ENCODE assay signal across 38 cellular contexts in genomic region chr21:44589094-44589493, GRCh38. TPM values are rescaled to one million over a fixed set of nuclear protein-coding genes. Genes with fewer than 3 reads are reported as not detected.
"Had no signal": no experiment of that assay in that cellular context is flagged by ENCODE, and none has a peak within 500 bp of the region (broad histone marks: within the 10 kb centered on the region; RNA-seq: fewer than 3 reads in every experiment).

No MANE protein-coding gene starts in this region.

- H3K36me3 ChIP-seq: adrenal gland, brain microvascular endothelial cell, breast epithelium had no signal

- FAIRE-seq: astrocyte, TTC549 had no signal

- H3K4me1 Mint-ChIP-seq: activated B cell treated with CpG ODN at 0.5 μM for 24 hours; activated CD4-positive, alpha-beta T cell treated with anti-CD3 and anti-CD28 coated beads, Interleukin-2, amount 10 ng/mL, durations not matched to agents 24 days and 14 days; activated naive CD8-positive, alpha-beta T cell treated with anti-CD3 and anti-CD28 coated beads for 36 hours; activated T-helper 17 cell treated with anti-CD3 and anti-CD28 coated beads, Interleukin-2, amount 50 U/mL, for 72 hours had no signal

- H3K27ac ChIP-seq: adrenal gland, body of pancreas, brain microvascular endothelial cell, breast epithelium, VCaP had no signal

- H3K4me3 Mint-ChIP-seq: activated B cell treated with CpG ODN at 0.5 μM for 24 hours; activated CD4-positive, alpha-beta memory T cell treated with anti-CD3 and anti-CD28 coated beads for 36 hours; activated CD4-positive, alpha-beta T cell treated with anti-CD3 and anti-CD28 coated beads, Interleukin-2, amount 10 ng/mL, durations not matched to agents 24 days and 14 days; activated CD8-positive, alpha-beta T cell treated with anti-CD3 and anti-CD28 coated beads for 36 hours; activated naive CD4-positive, alpha-beta T cell treated with anti-CD3 and anti-CD28 coated beads for 36 hours; activated naive CD8-positive, alpha-beta T cell treated with anti-CD3 and anti-CD28 coated beads for 36 hours; activated T-cell treated with anti-CD3 and anti-CD28 coated beads, Interleukin-2, amount 50 U/mL, for 4 hours; activated T-cell treated with anti-CD3 and anti-CD28 coated beads, Interleukin-2, amount 50 U/mL, for 72 hours; activated T-helper 1 cell treated with anti-CD3 and anti-CD28 coated beads, Interleukin-12 subunit alpha, Interleukin-12 subunit beta, Interleukin-2, Interleukin-4 antibody, amounts not matched to agents 30 ng/mL and 10 ng/mL and 1 ng/mL, durations not matched to agents 14 hours and 24 hours and 36 hours; activated T-helper 17 cell treated with anti-CD3 and anti-CD28 coated beads, Interleukin-2, amount 50 U/mL, for 72 hours; T-helper 1 cell treated with Interleukin-12 subunit alpha and Interleukin-12 subunit beta and Interleukin-4 antibody, amounts not matched to agents 30 μg/mL and 1 μg/mL, for 36 hours; T-helper 2 cell treated with Interferon-gamma antibody and Interleukin-4, amounts not matched to agents 5 μg/mL and 100 μg/mL, for 36 hours had no signal

- H3K9me3 ChIP-seq: adrenal gland, body of pancreas had no signal

- H3K27me3 ChIP-seq: body of pancreas had no signal

- ATAC-seq: activated CD8-positive, alpha-beta T cell treated with anti-CD3 and anti-CD28 coated beads for 36 hours; activated naive CD4-positive, alpha-beta T cell treated with anti-CD3 and anti-CD28 coated beads, Interleukin-2, amount 50 U/mL, for 72 hours; activated T-cell treated with anti-CD3 and anti-CD28 coated beads, Interleukin-2, amount 50 U/mL, for 4 hours; activated T-cell treated with anti-CD3 and anti-CD28 coated beads, Interleukin-2, amount 50 U/mL, for 72 hours; activated T-helper 17 cell treated with anti-CD3 and anti-CD28 coated beads, Interleukin-2, amount 50 U/mL, for 72 hours; body of pancreas had no signal

- H3K4me3 ChIP-seq: adrenal gland, body of pancreas, breast epithelium had no signal

- H3K36me3 Mint-ChIP-seq: activated CD4-positive, alpha-beta memory T cell treated with anti-CD3 and anti-CD28 coated beads for 36 hours; activated naive CD8-positive, alpha-beta T cell treated with anti-CD3 and anti-CD28 coated beads for 36 hours had no signal

- H3K27ac Mint-ChIP-seq: activated B cell treated with CpG ODN at 0.5 μM for 24 hours; activated CD4-positive, alpha-beta memory T cell treated with anti-CD3 and anti-CD28 coated beads for 36 hours; activated CD4-positive, alpha-beta T cell treated with anti-CD3 and anti-CD28 coated beads, Interleukin-2, amount 10 ng/mL, durations not matched to agents 24 days and 14 days; activated CD8-positive, alpha-beta T cell treated with anti-CD3 and anti-CD28 coated beads for 36 hours; activated naive CD4-positive, alpha-beta T cell treated with anti-CD3 and anti-CD28 coated beads for 36 hours; activated naive CD4-positive, alpha-beta T cell treated with anti-CD3 and anti-CD28 coated beads, Interleukin-2, amount 50 U/mL, for 72 hours; activated naive CD8-positive, alpha-beta T cell treated with anti-CD3 and anti-CD28 coated beads for 36 hours; activated T-cell treated with anti-CD3 and anti-CD28 coated beads, Interleukin-2, amount 50 U/mL, for 72 hours; activated T-helper 1 cell treated with anti-CD3 and anti-CD28 coated beads, Interleukin-12 subunit alpha, Interleukin-12 subunit beta, Interleukin-2, Interleukin-4 antibody, amounts not matched to agents 30 ng/mL and 10 ng/mL and 1 ng/mL, durations not matched to agents 14 hours and 24 hours and 36 hours; activated T-helper 17 cell treated with anti-CD3 and anti-CD28 coated beads, Interleukin-2, amount 50 U/mL, for 72 hours; T-helper 1 cell treated with Interleukin-12 subunit alpha and Interleukin-12 subunit beta and Interleukin-4 antibody, amounts not matched to agents 30 μg/mL and 1 μg/mL, for 36 hours; T-helper 2 cell treated with Interferon-gamma antibody and Interleukin-4, amounts not matched to agents 5 μg/mL and 100 μg/mL, for 36 hours had no signal

- H3K4me1 ChIP-seq: adrenal gland, body of pancreas, breast epithelium had no signal

- DNase-seq: activated B cell treated with CpG ODN at 0.5 μM for 24 hours; activated CD4-positive, alpha-beta memory T cell treated with anti-CD3 and anti-CD28 coated beads for 36 hours; activated CD4-positive, alpha-beta T cell treated with anti-CD3 and anti-CD28 coated beads for 4 hours; activated CD4-positive, alpha-beta T cell treated with anti-CD3 and anti-CD28 coated beads, Interleukin-2, amount 10 ng/mL, durations not matched to agents 24 days and 14 days; activated CD4-positive, alpha-beta T cell treated with anti-CD3 and anti-CD28 coated beads, Interleukin-2, amount 50 U/mL, for 1 hour; activated CD4-positive, alpha-beta T cell treated with anti-CD3 and anti-CD28 coated beads, Interleukin-2, amount 50 U/mL, for 4 hours; activated CD4-positive, CD25-positive, alpha-beta regulatory T cell treated with anti-CD3 and anti-CD28 coated beads, Interleukin-2, amount 50 U/mL, for 72 hours; activated CD8-positive, alpha-beta T cell treated with anti-CD3 and anti-CD28 coated beads for 36 hours; activated gamma-delta T cell treated with Interleukin-2 at 50 U/mL for 16 hours; activated naive CD4-positive, alpha-beta T cell; activated naive CD4-positive, alpha-beta T cell treated with anti-CD3 and anti-CD28 coated beads for 36 hours; activated naive CD4-positive, alpha-beta T cell treated with anti-CD3 and anti-CD28 coated beads, Interleukin-2, amount 50 U/mL, for 16 hours; activated naive CD8-positive, alpha-beta T cell treated with anti-CD3 and anti-CD28 coated beads for 36 hours; activated T-cell treated with anti-CD3 and anti-CD28 coated beads for 4 hours; activated T-cell treated with anti-CD3 and anti-CD28 coated beads, Interleukin-2, amount 50 U/mL, for 1 hour; activated T-cell treated with anti-CD3 and anti-CD28 coated beads, Interleukin-2, amount 50 U/mL, for 4 hours; activated T-cell treated with anti-CD3 and anti-CD28 coated beads, Interleukin-2, amount 50 U/mL, for 72 hours; amniotic stem cell; body of pancreas; brain microvascular endothelial cell; central memory CD4-positive, alpha-beta T cell; T-helper 1 cell; T-helper 2 cell; T-helper 9 cell had no signal

- H3K9me3 Mint-ChIP-seq: activated B cell treated with CpG ODN at 0.5 μM for 24 hours; activated CD4-positive, alpha-beta memory T cell treated with anti-CD3 and anti-CD28 coated beads for 36 hours; activated CD8-positive, alpha-beta T cell treated with anti-CD3 and anti-CD28 coated beads for 36 hours; activated naive CD4-positive, alpha-beta T cell treated with anti-CD3 and anti-CD28 coated beads for 36 hours; activated naive CD4-positive, alpha-beta T cell treated with anti-CD3 and anti-CD28 coated beads, Interleukin-2, amount 50 U/mL, for 72 hours; activated naive CD8-positive, alpha-beta T cell treated with anti-CD3 and anti-CD28 coated beads for 36 hours; activated T-cell treated with anti-CD3 and anti-CD28 coated beads, Interleukin-2, amount 50 U/mL, for 4 hours; activated T-cell treated with anti-CD3 and anti-CD28 coated beads, Interleukin-2, amount 50 U/mL, for 72 hours; activated T-helper 17 cell treated with anti-CD3 and anti-CD28 coated beads, Interleukin-2, amount 50 U/mL, for 72 hours; T-helper 1 cell treated with Interleukin-12 subunit alpha and Interleukin-12 subunit beta and Interleukin-4 antibody, amounts not matched to agents 30 μg/mL and 1 μg/mL, for 36 hours; T-helper 2 cell treated with Interferon-gamma antibody and Interleukin-4, amounts not matched to agents 5 μg/mL and 100 μg/mL, for 36 hours had no signal

RNA-seq across cellular contexts. Expression of gene KRTAP10-6, which starts 3.2 kb away (rescaled TPM):
- total RNA-seq: activated B cell treated with CpG ODN at 0.5 μM for 24 hours; activated CD4-positive, alpha-beta memory T cell treated with anti-CD3 and anti-CD28 coated beads for 36 hours; activated CD4-positive, alpha-beta T cell treated with anti-CD3 and anti-CD28 coated beads, Interleukin-2, amount 10 ng/mL, durations not matched to agents 24 days and 14 days; activated CD8-positive, alpha-beta memory T cell treated with anti-CD3 and anti-CD28 coated beads for 36 hours; activated CD8-positive, alpha-beta T cell treated with anti-CD3 and anti-CD28 coated beads for 36 hours; activated naive CD4-positive, alpha-beta T cell treated with anti-CD3 and anti-CD28 coated beads for 36 hours; activated naive CD4-positive, alpha-beta T cell treated with anti-CD3 and anti-CD28 coated beads, Interleukin-2, amount 50 U/mL, for 72 hours; activated naive CD8-positive, alpha-beta T cell treated with anti-CD3 and anti-CD28 coated beads for 36 hours; activated T-cell treated with anti-CD3 and anti-CD28 coated beads, Interleukin-2, amount 50 U/mL, for 4 hours; activated T-cell treated with anti-CD3 and anti-CD28 coated beads, Interleukin-2, amount 50 U/mL, for 72 hours; activated T-helper 1 cell treated with anti-CD3 and anti-CD28 coated beads, Interleukin-12 subunit alpha, Interleukin-12 subunit beta, Interleukin-2, Interleukin-4 antibody, amounts not matched to agents 30 ng/mL and 10 ng/mL and 1 ng/mL, durations not matched to agents 14 hours and 24 hours and 36 hours; activated T-helper 17 cell treated with anti-CD3 and anti-CD28 coated beads, Interleukin-2, amount 50 U/mL, for 72 hours; adrenal gland; aorta; astrocyte; body of pancreas; breast epithelium; cardiac septum; cerebellum had no signal
- polyA plus RNA-seq: adrenal gland, aorta had no signal

RNA-seq across cellular contexts. Expression of gene KRTAP10-5, which starts 8.7 kb away (rescaled TPM):
- total RNA-seq: activated B cell treated with CpG ODN at 0.5 μM for 24 hours; activated CD4-positive, alpha-beta memory T cell treated with anti-CD3 and anti-CD28 coated beads for 36 hours; activated CD4-positive, alpha-beta T cell treated with anti-CD3 and anti-CD28 coated beads, Interleukin-2, amount 10 ng/mL, durations not matched to agents 24 days and 14 days; activated CD8-positive, alpha-beta memory T cell treated with anti-CD3 and anti-CD28 coated beads for 36 hours; activated CD8-positive, alpha-beta T cell treated with anti-CD3 and anti-CD28 coated beads for 36 hours; activated naive CD4-positive, alpha-beta T cell treated with anti-CD3 and anti-CD28 coated beads for 36 hours; activated naive CD4-positive, alpha-beta T cell treated with anti-CD3 and anti-CD28 coated beads, Interleukin-2, amount 50 U/mL, for 72 hours; activated naive CD8-positive, alpha-beta T cell treated with anti-CD3 and anti-CD28 coated beads for 36 hours; activated T-cell treated with anti-CD3 and anti-CD28 coated beads, Interleukin-2, amount 50 U/mL, for 4 hours; activated T-cell treated with anti-CD3 and anti-CD28 coated beads, Interleukin-2, amount 50 U/mL, for 72 hours; activated T-helper 1 cell treated with anti-CD3 and anti-CD28 coated beads, Interleukin-12 subunit alpha, Interleukin-12 subunit beta, Interleukin-2, Interleukin-4 antibody, amounts not matched to agents 30 ng/mL and 10 ng/mL and 1 ng/mL, durations not matched to agents 14 hours and 24 hours and 36 hours; activated T-helper 17 cell treated with anti-CD3 and anti-CD28 coated beads, Interleukin-2, amount 50 U/mL, for 72 hours; adrenal gland; aorta; astrocyte; body of pancreas; breast epithelium; cardiac septum; cerebellum had no signal
- polyA plus RNA-seq: adrenal gland, aorta had no signal

RNA-seq across cellular contexts. Expression of gene KRTAP10-7, which starts 11.3 kb away (rescaled TPM):
- total RNA-seq: activated B cell treated with CpG ODN at 0.5 μM for 24 hours; activated CD4-positive, alpha-beta memory T cell treated with anti-CD3 and anti-CD28 coated beads for 36 hours; activated CD4-positive, alpha-beta T cell treated with anti-CD3 and anti-CD28 coated beads, Interleukin-2, amount 10 ng/mL, durations not matched to agents 24 days and 14 days; activated CD8-positive, alpha-beta memory T cell treated with anti-CD3 and anti-CD28 coated beads for 36 hours; activated CD8-positive, alpha-beta T cell treated with anti-CD3 and anti-CD28 coated beads for 36 hours; activated naive CD4-positive, alpha-beta T cell treated with anti-CD3 and anti-CD28 coated beads for 36 hours; activated naive CD4-positive, alpha-beta T cell treated with anti-CD3 and anti-CD28 coated beads, Interleukin-2, amount 50 U/mL, for 72 hours; activated naive CD8-positive, alpha-beta T cell treated with anti-CD3 and anti-CD28 coated beads for 36 hours; activated T-cell treated with anti-CD3 and anti-CD28 coated beads, Interleukin-2, amount 50 U/mL, for 4 hours; activated T-cell treated with anti-CD3 and anti-CD28 coated beads, Interleukin-2, amount 50 U/mL, for 72 hours; activated T-helper 1 cell treated with anti-CD3 and anti-CD28 coated beads, Interleukin-12 subunit alpha, Interleukin-12 subunit beta, Interleukin-2, Interleukin-4 antibody, amounts not matched to agents 30 ng/mL and 10 ng/mL and 1 ng/mL, durations not matched to agents 14 hours and 24 hours and 36 hours; activated T-helper 17 cell treated with anti-CD3 and anti-CD28 coated beads, Interleukin-2, amount 50 U/mL, for 72 hours; adrenal gland; aorta; astrocyte; body of pancreas; breast epithelium; cardiac septum; cerebellum had no signal
- polyA plus RNA-seq: adrenal gland, aorta had no signal

RNA-seq across cellular contexts. Expression of gene KRTAP10-4, which starts 15.6 kb away (rescaled TPM):
- total RNA-seq: activated B cell treated with CpG ODN at 0.5 μM for 24 hours; activated CD4-positive, alpha-beta memory T cell treated with anti-CD3 and anti-CD28 coated beads for 36 hours; activated CD4-positive, alpha-beta T cell treated with anti-CD3 and anti-CD28 coated beads, Interleukin-2, amount 10 ng/mL, durations not matched to agents 24 days and 14 days; activated CD8-positive, alpha-beta memory T cell treated with anti-CD3 and anti-CD28 coated beads for 36 hours; activated CD8-positive, alpha-beta T cell treated with anti-CD3 and anti-CD28 coated beads for 36 hours; activated naive CD4-positive, alpha-beta T cell treated with anti-CD3 and anti-CD28 coated beads for 36 hours; activated naive CD4-positive, alpha-beta T cell treated with anti-CD3 and anti-CD28 coated beads, Interleukin-2, amount 50 U/mL, for 72 hours; activated naive CD8-positive, alpha-beta T cell treated with anti-CD3 and anti-CD28 coated beads for 36 hours; activated T-cell treated with anti-CD3 and anti-CD28 coated beads, Interleukin-2, amount 50 U/mL, for 4 hours; activated T-cell treated with anti-CD3 and anti-CD28 coated beads, Interleukin-2, amount 50 U/mL, for 72 hours; activated T-helper 1 cell treated with anti-CD3 and anti-CD28 coated beads, Interleukin-12 subunit alpha, Interleukin-12 subunit beta, Interleukin-2, Interleukin-4 antibody, amounts not matched to agents 30 ng/mL and 10 ng/mL and 1 ng/mL, durations not matched to agents 14 hours and 24 hours and 36 hours; activated T-helper 17 cell treated with anti-CD3 and anti-CD28 coated beads, Interleukin-2, amount 50 U/mL, for 72 hours; adrenal gland; aorta; astrocyte; body of pancreas; breast epithelium; cardiac septum; cerebellum had no signal
- polyA plus RNA-seq: adrenal gland, aorta had no signal

RNA-seq across cellular contexts. Expression of gene KRTAP10-8, which starts 22.8 kb away (rescaled TPM):
- total RNA-seq: activated B cell treated with CpG ODN at 0.5 μM for 24 hours; activated CD4-positive, alpha-beta memory T cell treated with anti-CD3 and anti-CD28 coated beads for 36 hours; activated CD4-positive, alpha-beta T cell treated with anti-CD3 and anti-CD28 coated beads, Interleukin-2, amount 10 ng/mL, durations not matched to agents 24 days and 14 days; activated CD8-positive, alpha-beta memory T cell treated with anti-CD3 and anti-CD28 coated beads for 36 hours; activated CD8-positive, alpha-beta T cell treated with anti-CD3 and anti-CD28 coated beads for 36 hours; activated naive CD4-positive, alpha-beta T cell treated with anti-CD3 and anti-CD28 coated beads for 36 hours; activated naive CD4-positive, alpha-beta T cell treated with anti-CD3 and anti-CD28 coated beads, Interleukin-2, amount 50 U/mL, for 72 hours; activated naive CD8-positive, alpha-beta T cell treated with anti-CD3 and anti-CD28 coated beads for 36 hours; activated T-cell treated with anti-CD3 and anti-CD28 coated beads, Interleukin-2, amount 50 U/mL, for 4 hours; activated T-cell treated with anti-CD3 and anti-CD28 coated beads, Interleukin-2, amount 50 U/mL, for 72 hours; activated T-helper 1 cell treated with anti-CD3 and anti-CD28 coated beads, Interleukin-12 subunit alpha, Interleukin-12 subunit beta, Interleukin-2, Interleukin-4 antibody, amounts not matched to agents 30 ng/mL and 10 ng/mL and 1 ng/mL, durations not matched to agents 14 hours and 24 hours and 36 hours; activated T-helper 17 cell treated with anti-CD3 and anti-CD28 coated beads, Interleukin-2, amount 50 U/mL, for 72 hours; adrenal gland; aorta; astrocyte; body of pancreas; breast epithelium; cardiac septum; cerebellum had no signal
- polyA plus RNA-seq: adrenal gland, aorta had no signal
